In genomic region chr5:137842296-137842695, GRCh38 we compare ENCODE assay signal across 22 cellular contexts. TPM values are rescaled to one million over a fixed set of nuclear protein-coding genes. Genes with fewer than 3 reads are reported as not detected.
DNase-seq lines count a peak whose midpoint lies in the region; ATAC-seq and TF ChIP-seq lines count a peak whose summit lies in the region.
"Had no signal": no experiment of that assay in that cellular context is flagged by ENCODE, and none has a peak within 500 bp of the region (broad histone marks: within the 10 kb centered on the region; RNA-seq: fewer than 3 reads in every experiment).

No MANE protein-coding gene starts in this region.

- H3K27me3 Mint-ChIP-seq in naive B cell, result no peaks in the 10 kb centered on the region

- H3K4me1 ChIP-seq in right atrium auricular region (peaks cover 0 to 40% of the 10 kb centered on the region in 2 donors), osteoblast (ENCODE audit: insufficient read depth, low read length) (peaks cover 11% of the 10 kb centered on the region)
- H3K4me1 ChIP-seq: HAP-1 had no signal

- H3K4me3 ChIP-seq in right atrium auricular region (no peak overlapping the region), osteoblast (ENCODE audit: insufficient read depth, low read length) (no peak overlapping the region)
- H3K4me3 ChIP-seq: GM23338, HAP-1, PC-9 had no signal

- H3K4me3 Mint-ChIP-seq in naive B cell, result peak overlapping the region in 6 of 8 donors; percentile 29 to 71 (median 60)
- H3K4me3 Mint-ChIP-seq: CD14-positive monocyte, GM23338 had no signal

- peaks cover 10 to 21% (median 20%) of the 10 kb centered on the region in 3 donors for H3K4me1 Mint-ChIP-seq in naive B cell
- H3K4me1 Mint-ChIP-seq: GM23338 had no signal

- H3K36me3 Mint-ChIP-seq in naive B cell, result peaks cover 7 to 13% of the 10 kb centered on the region in 2 donors

- H3K9me3 Mint-ChIP-seq in naive B cell, result no peaks in the 10 kb centered on the region
- H3K9me3 Mint-ChIP-seq: CD14-positive monocyte, GM23338 had no signal

- H3K27me3 ChIP-seq in right atrium auricular region (no peaks in the 10 kb centered on the region), osteoblast (ENCODE audit: insufficient read depth, low read length) (no peaks in the 10 kb centered on the region)

- TF ChIP-seq CTCF in right atrium auricular region (IDR thresholded peaks at IDR 0.05), result no peak
- TF ChIP-seq CTCF in osteoblast (IDR thresholded peaks at IDR 0.05; ENCODE audit: extremely low read depth, low read depth, low read length), result no peak

- H3K27ac Mint-ChIP-seq in naive B cell, result peak overlapping the region; percentile 39 to 86 (median 68)
- H3K27ac Mint-ChIP-seq: CD14-positive monocyte, GM23338 had no signal

- H3K4me2 ChIP-seq in osteoblast (ENCODE audit: insufficient read depth, low read length), result no peak overlapping the region
- H3K4me2 ChIP-seq: GM23338, KMS-11, PC-9 had no signal

- intact Hi-C loops in Right ventricle myocardium inferior (cut with DNase I), result no loop called here

- DNase-seq in right atrium auricular region (ENCODE audit: low spot score) (no peak), Right ventricle myocardium inferior (ENCODE audit: missing footprints) (no peak), MV-4-11 (lab: John Stamatoyannopoulos, UW) (peak; percentile 60), naive B cell (no peak), osteoblast (ENCODE audit: insufficient read length, low spot score, missing footprints) (no peak), NCI-H2107 (lab: John Stamatoyannopoulos, UW) (no peak)
- DNase-seq: DMS53, GDM1, IMR-90, NCI-H1105 treated with DMSO at 0.1 percent for 48 hours, NCI-H2081, NCI-H2171 treated with DMSO at 0.1 percent for 48 hours, NCI-H524 treated with DMSO at 0.1 percent for 48 hours, NCI-H82, PC-9 had no signal

- no peak for ATAC-seq in Right ventricle myocardium inferior
- ATAC-seq in naive B cell (ENCODE audit: low read depth in 2 of 2), result peak; percentile 30 to 52
- no peak for ATAC-seq in HG02623 (IDR thresholded peaks at IDR 0.05; ENCODE audit: unreplicated experiment)
- ATAC-seq: GM23338, SK-N-SH treated with all-trans-retinoic acid at 6 μM for 48 hours had no signal

- no peaks in the 10 kb centered on the region for H3K36me3 ChIP-seq in right atrium auricular region
- H3K36me3 ChIP-seq in osteoblast (ENCODE audit: insufficient read depth, low read length), result no peaks in the 10 kb centered on the region
- H3K36me3 ChIP-seq: HAP-1 had no signal

- H2AFZ ChIP-seq in osteoblast (ENCODE audit: low read length), result no peak overlapping the region
- H2AFZ ChIP-seq: GM23338, PC-9 had no signal

- H4K20me1 ChIP-seq in osteoblast (ENCODE audit: insufficient read depth, low read length), result no peaks in the 10 kb centered on the region

- H3K9me3 ChIP-seq in right atrium auricular region (no peaks in the 10 kb centered on the region), osteoblast (ENCODE audit: low read depth, low read length) (no peaks in the 10 kb centered on the region)
- H3K9me3 ChIP-seq: HAP-1 had no signal

- H3K79me2 ChIP-seq in osteoblast (ENCODE audit: insufficient read depth, low read length), result no peaks in the 10 kb centered on the region

- H3K27ac ChIP-seq in right atrium auricular region (peak overlapping the region; percentile 41 to 90), osteoblast (ENCODE audit: low read depth, low read length) (no peak overlapping the region)
- H3K27ac ChIP-seq: KMS-11, PC-9, RWPE1 had no signal

RNA-seq across cellular contexts. Expression of gene MYOT, which starts 25.4 kb away (rescaled TPM):
- total RNA-seq in right atrium auricular region (10 to 100 TPM; 29.7 to 55.4 TPM), Right ventricle myocardium inferior (22.4 TPM), osteoblast (not detected in 2 replicates)
- polyA plus RNA-seq in naive B cell (ENCODE audit: low read depth in 6 of 6), result under 1 TPM in 4 of 6 donors, not detected in 2; 0.17 to 0.36 (median 0.21) TPM
- total RNA-seq: GM23338, IMR-90, PC-9 had no signal
- polyA plus RNA-seq: CD14-positive monocyte, IMR-90 had no signal

RNA-seq across cellular contexts. Expression of gene PKD2L2, which starts 47.0 kb away (rescaled TPM):
- total RNA-seq in right atrium auricular region, result not detected
- 0.81 TPM for total RNA-seq in Right ventricle myocardium inferior
- polyA plus RNA-seq in naive B cell (ENCODE audit: low read depth in 6 of 6), result 1 to 10 TPM in 1 of 6 donors, under 1 TPM in 5; 0.19 to 1.0 (median 0.56) TPM
- under 0.01 TPM in 1 of 2 replicates, not detected in the other for total RNA-seq in osteoblast
- total RNA-seq: GM23338, IMR-90 had no signal
- polyA plus RNA-seq: IMR-90 had no signal

Comparison
In these comparisons a context has a peak if more than half of its experiments do, and no peak if none do; other contexts are left out.
1. ATAC-seq: peak in naive B cell (2 of 2); none in Right ventricle myocardium inferior (single experiment) and HG02623 (single experiment).
2. RNA of gene MYOT, which starts 25.4 kb away (total RNA-seq): 29.7 to 55.4 TPM in right atrium auricular region and 22.4 TPM in Right ventricle myocardium inferior (single experiment); not detected in osteoblast; every median in the first group is over 10 times any median in the second.